In the genomic region with DNA sequence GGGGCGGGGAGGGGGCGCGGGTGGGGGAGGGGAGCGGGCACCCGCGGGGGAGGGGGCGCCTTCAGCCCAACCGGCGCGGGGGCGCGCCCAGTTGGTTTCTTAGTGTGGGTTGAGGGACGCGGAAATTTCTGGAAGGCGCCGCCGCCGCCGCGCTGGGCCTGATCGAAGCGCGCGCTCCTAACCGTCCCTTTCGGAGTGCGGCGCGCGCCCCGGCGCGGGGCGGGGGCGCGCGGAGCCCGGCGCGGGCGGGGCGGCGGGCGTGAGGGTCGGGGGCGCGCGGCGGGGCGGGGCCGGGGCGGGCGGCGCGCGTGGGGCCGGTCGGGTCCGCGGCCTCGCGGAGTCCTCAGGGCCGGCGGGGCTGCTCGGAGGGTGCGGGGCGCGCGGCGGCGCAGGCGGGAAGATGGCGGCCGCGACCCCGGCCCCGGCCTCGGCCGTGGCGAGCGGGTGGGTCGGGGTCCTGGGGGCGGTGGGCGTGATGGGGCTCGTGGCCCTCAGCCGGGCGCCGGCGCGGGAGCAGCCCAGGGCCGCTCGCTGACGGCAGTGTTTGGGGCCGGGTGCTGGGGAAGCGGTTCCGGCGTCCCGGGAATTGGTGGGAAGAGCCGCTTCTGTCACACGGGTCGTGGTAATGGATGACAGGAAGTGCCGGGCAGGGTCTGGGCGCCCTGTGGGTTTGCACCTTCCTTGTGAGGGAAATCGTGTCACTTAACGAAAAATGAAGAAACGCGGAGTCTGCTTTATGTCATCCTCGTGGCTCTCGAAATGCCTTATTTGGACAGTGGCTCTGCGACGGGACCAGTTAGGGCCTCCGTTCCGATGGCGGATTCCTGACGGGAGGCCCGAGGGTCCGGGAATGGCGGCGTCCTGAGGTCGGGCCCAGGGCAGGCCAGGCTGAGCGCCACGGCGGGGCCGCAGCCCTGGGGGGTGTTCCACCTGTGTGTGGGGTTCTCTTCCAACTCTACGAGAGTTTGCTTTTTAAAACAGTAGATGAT, we compare ENCODE assay signal across 1 cellular context.
TF ChIP-seq lines count a peak whose summit lies in the region.

No MANE protein-coding gene starts in this region.

TF ChIP-seq in HepG2, 621 proteins besides CTCF, POLR2A, EP300 and RAD21 (continued from another document):
- TF ChIP-seq TERF1 (CRISPR knock-in tag; IDR thresholded peaks at IDR 0.05) (no peak), ZBTB7B (CRISPR knock-in tag; IDR thresholded peaks at IDR 0.05) (no peak), ZNF3 (CRISPR knock-in tag; IDR thresholded peaks at IDR 0.05) (no peak), TFDP1 (CRISPR knock-in tag; IDR thresholded peaks at IDR 0.05; ENCODE audit: borderline replicate concordance) (no peak), MXI1 (IDR thresholded peaks at IDR 0.05; ENCODE audit: borderline replicate concordance, low read depth, low read length) (peak; percentile 1; the same call in 1 of the 3 replicates), PTBP1 (IDR thresholded peaks at IDR 0.05; ENCODE audit: low read depth, low read length, poor library complexity, severe bottlenecking) (peak; percentile 20), CC2D1A (CRISPR knock-in tag; IDR thresholded peaks at IDR 0.05) (0 out of 2 replicates have a peak, but pooled peaks have one; percentile 67), ISL2 (CRISPR knock-in tag; IDR thresholded peaks at IDR 0.05) (no peak), ZBTB14 (CRISPR knock-in tag; IDR thresholded peaks at IDR 0.05) (peak; percentile 87), THAP9 (CRISPR knock-in tag; IDR thresholded peaks at IDR 0.05; ENCODE audit: borderline replicate concordance) (peak; percentile 61; the same call in 1 of the 2 replicates), ZNF639 (CRISPR knock-in tag; conservative IDR thresholded peaks at IDR 0.05) (no peak), CBX1 (IDR thresholded peaks at IDR 0.05; ENCODE audit: low read depth) (no peak), KAT2B (IDR thresholded peaks at IDR 0.05; ENCODE audit: borderline replicate concordance, low read depth, low read length) (no peak), REXO4 (CRISPR knock-in tag; IDR thresholded peaks at IDR 0.05; ENCODE audit: borderline replicate concordance) (no peak), MTF1 (CRISPR knock-in tag; IDR thresholded peaks at IDR 0.05) (no peak), STAG1 (CRISPR knock-in tag; IDR thresholded peaks at IDR 0.05) (no peak), RARA (CRISPR knock-in tag; IDR thresholded peaks at IDR 0.05) (peak; percentile 9; the same call in 1 of the 2 replicates)
- TF ChIP-seq, protein P1, sequence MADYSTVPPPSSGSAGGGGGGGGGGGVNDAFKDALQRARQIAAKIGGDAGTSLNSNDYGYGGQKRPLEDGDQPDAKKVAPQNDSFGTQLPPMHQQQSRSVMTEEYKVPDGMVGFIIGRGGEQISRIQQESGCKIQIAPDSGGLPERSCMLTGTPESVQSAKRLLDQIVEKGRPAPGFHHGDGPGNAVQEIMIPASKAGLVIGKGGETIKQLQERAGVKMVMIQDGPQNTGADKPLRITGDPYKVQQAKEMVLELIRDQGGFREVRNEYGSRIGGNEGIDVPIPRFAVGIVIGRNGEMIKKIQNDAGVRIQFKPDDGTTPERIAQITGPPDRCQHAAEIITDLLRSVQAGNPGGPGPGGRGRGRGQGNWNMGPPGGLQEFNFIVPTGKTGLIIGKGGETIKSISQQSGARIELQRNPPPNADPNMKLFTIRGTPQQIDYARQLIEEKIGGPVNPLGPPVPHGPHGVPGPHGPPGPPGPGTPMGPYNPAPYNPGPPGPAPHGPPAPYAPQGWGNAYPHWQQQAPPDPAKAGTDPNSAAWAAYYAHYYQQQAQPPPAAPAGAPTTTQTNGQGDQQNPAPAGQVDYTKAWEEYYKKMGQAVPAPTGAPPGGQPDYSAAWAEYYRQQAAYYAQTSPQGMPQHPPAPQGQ (CRISPR knock-in tag; IDR thresholded peaks at IDR 0.05; ENCODE audit: borderline replicate concordance): no peak
- TF ChIP-seq, protein P2, sequence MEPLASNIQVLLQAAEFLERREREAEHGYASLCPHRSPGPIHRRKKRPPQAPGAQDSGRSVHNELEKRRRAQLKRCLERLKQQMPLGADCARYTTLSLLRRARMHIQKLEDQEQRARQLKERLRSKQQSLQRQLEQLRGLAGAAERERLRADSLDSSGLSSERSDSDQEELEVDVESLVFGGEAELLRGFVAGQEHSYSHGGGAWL (CRISPR knock-in tag; IDR thresholded peaks at IDR 0.05): peak; percentile 56; the same call in 1 of the 2 replicates
